Comparison of ENCODE assay signal across 8 cellular contexts in the genomic region with DNA sequence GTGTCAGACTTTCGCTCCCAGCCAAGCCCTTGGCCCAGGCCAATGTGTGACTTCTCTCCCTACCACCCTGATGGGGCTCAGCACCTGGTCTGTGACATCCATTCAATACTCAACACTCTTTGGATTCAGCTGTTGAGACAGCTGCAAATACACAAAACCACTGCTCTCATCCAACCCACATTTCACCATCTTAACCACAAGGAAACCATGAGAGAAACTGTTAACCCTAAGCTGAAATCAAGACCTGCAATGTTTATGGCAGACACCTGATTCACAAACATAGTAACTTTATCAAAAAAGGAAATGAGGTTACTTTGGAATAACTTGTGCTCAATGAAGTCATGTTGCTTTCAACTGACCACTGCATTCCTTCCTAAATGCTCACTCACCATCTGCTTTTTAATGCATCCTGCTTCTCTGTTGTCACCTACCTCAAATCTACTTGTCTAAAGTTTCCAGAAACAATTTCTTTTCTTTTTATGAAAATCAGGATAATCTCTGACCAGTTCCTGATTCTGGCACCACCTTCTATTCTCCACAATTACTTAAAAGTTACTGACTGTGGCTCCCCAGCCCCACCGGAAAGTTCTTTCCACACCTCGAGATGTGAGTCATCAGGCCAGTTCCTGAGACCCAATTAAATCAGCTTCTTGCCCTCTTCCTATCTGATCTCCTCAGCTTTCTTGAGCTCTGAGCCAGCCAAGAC.
DNase-seq lines count a peak whose midpoint lies in the region; ATAC-seq and TF ChIP-seq lines count a peak whose summit lies in the region.

No MANE protein-coding gene starts in this region.

- H3K4me3 ChIP-seq in SK-N-SH (ENCODE audit: low read depth in 2 of 2, low read length in 1 of 2), result no peak overlapping the region
- no peak overlapping the region for H3K4me3 ChIP-seq in colonic mucosa

- no peak overlapping the region for H2AFZ ChIP-seq in SK-N-SH (ENCODE audit: low read depth)

- peak overlapping the region; percentile 35 to 65; a peak in 3 of 4 replicates for H3K27ac ChIP-seq in SK-N-SH (ENCODE audit: low read depth in 2 of 2, low read length in 1 of 2)
- no peak overlapping the region for H3K27ac ChIP-seq in colonic mucosa

- DNase-seq in GM03348 (ENCODE audit: low spot score) (peak; percentile 72), SK-N-SH (no peak), hepatic stellate cell (ENCODE audit: low spot score) (peak; percentile 67), colonic mucosa (no peak), DMS 273 treated with DMSO at 0.1 percent for 48 hours (lab: John Stamatoyannopoulos, UW) (no peak)

- TF ChIP-seq CTCF in SK-N-SH (IDR thresholded peaks at IDR 0.05) (no peak), colonic mucosa (IDR thresholded peaks at IDR 0.05) (no peak)

- H3K9me3 ChIP-seq in SK-N-SH (no peaks in the 10 kb centered on the region), colonic mucosa (no peaks in the 10 kb centered on the region)

- H3K27me3 ChIP-seq in SK-N-SH (ENCODE audit: insufficient read depth), result no peaks in the 10 kb centered on the region
- H3K27me3 ChIP-seq in colonic mucosa, result peaks cover 19% of the 10 kb centered on the region

- TF ChIP-seq EP300 in SK-N-SH (IDR thresholded peaks at IDR 0.05; ENCODE audit: borderline replicate concordance in 1 of 2, low read depth in 1 of 2, low read length in 1 of 2), result peak in 1 of 2 experiments; percentile 93; a peak in 2 of 4 replicates

- no peaks in the 10 kb centered on the region for H3K79me2 ChIP-seq in SK-N-SH (ENCODE audit: insufficient read depth)

- peak overlapping the region; percentile 6; the same call in 1 of the 2 replicates for H3K9ac ChIP-seq in SK-N-SH
- no peak overlapping the region for H3K9ac ChIP-seq in colonic mucosa (ENCODE audit: low read depth in 2 of 2, low read length in 2 of 2)

- peaks cover 13% of the 10 kb centered on the region for H3F3A ChIP-seq in SK-N-SH (replicated peaks; ENCODE audit: insufficient read depth)

- WGBS in SK-N-SH (ENCODE audit: low lambda C conversion rate), result 8% methylated on average over 3 of the region's 3 CpGs

- POLR2A ChIA-PET in SK-N-SH (lab: Yijun Ruan, JAX), result no interaction called here

- H3K4me1 ChIP-seq in SK-N-SH (ENCODE audit: control insufficient read depth in 1 of 2, insufficient read depth in 2 of 2, low read depth in 1 of 2, low read length in 1 of 2), result peaks cover 8 to 28% of the 10 kb centered on the region in 2 experiments; a peak in 3 of 4 replicates
- H3K4me1 ChIP-seq in colonic mucosa, result no peaks in the 10 kb centered on the region

- CTCF ChIA-PET in SK-N-SH (lab: Yijun Ruan, JAX), result interaction anchor here (4.6 kb wide), 1 partner anchor 89 kb away, joined by 22 read pairs; a partner anchor contains a TSS

- no peak for TF ChIP-seq RAD21 in SK-N-SH (IDR thresholded peaks at IDR 0.05; ENCODE audit: low read length)

- peak overlapping the region; percentile 61 for H3K4me2 ChIP-seq in SK-N-SH

- H3K36me3 ChIP-seq in SK-N-SH (replicated peaks in 1 of 2; ENCODE audit: control insufficient read depth in 1 of 2, insufficient read depth in 2 of 2, low read length in 1 of 2), result no peaks in the 10 kb centered on the region
- no peaks in the 10 kb centered on the region for H3K36me3 ChIP-seq in colonic mucosa

- H4K20me1 ChIP-seq in SK-N-SH (ENCODE audit: insufficient read depth), result no peaks in the 10 kb centered on the region

- intact Hi-C loops in colonic mucosa (cut with DNase I), result no loop called here

- ATAC-seq in HG02763 (IDR thresholded peaks at IDR 0.05; ENCODE audit: unreplicated experiment) (peak; percentile 44), GM19035 (IDR thresholded peaks at IDR 0.05; ENCODE audit: unreplicated experiment) (no peak), GM21515 (IDR thresholded peaks at IDR 0.05; ENCODE audit: unreplicated experiment) (no peak)

- H3K9me2 ChIP-seq in SK-N-SH, result no peaks in the 10 kb centered on the region

TF ChIP-seq in SK-N-SH, 30 proteins besides CTCF, POLR2A, EP300 and RAD21 (continues in another document):
- TF ChIP-seq SMC3 (IDR thresholded peaks at IDR 0.05; ENCODE audit: low read depth, low read length) (no peak), RXRA (IDR thresholded peaks at IDR 0.05; ENCODE audit: borderline replicate concordance, low read depth) (peak; percentile 68; the same call in 1 of the 2 replicates), POLR2AphosphoS5 (IDR thresholded peaks at IDR 0.05; ENCODE audit: low read depth, low read length) (peak; percentile 57; the same call in 1 of the 2 replicates), RCOR1 (IDR thresholded peaks at IDR 0.05; ENCODE audit: low read length) (no peak), RFX5 (IDR thresholded peaks at IDR 0.05; ENCODE audit: low read length) (no peak), TCF12 (IDR thresholded peaks at IDR 0.05) (peak; percentile 98), FOXM1 (IDR thresholded peaks at IDR 0.05; ENCODE audit: low read depth) (peak; percentile 70; the same call in 1 of the 2 replicates), FOXJ3 (CRISPR knock-in tag; IDR thresholded peaks at IDR 0.05) (no peak), YY1 (IDR thresholded peaks at IDR 0.05; ENCODE audit: low read depth) (no peak), TEAD4 (IDR thresholded peaks at IDR 0.05; ENCODE audit: borderline replicate concordance, insufficient read depth) (peak; percentile 88), SIN3A (IDR thresholded peaks at IDR 0.05; ENCODE audit: borderline replicate concordance, low read depth, low read length) (no peak), MXI1 (IDR thresholded peaks at IDR 0.05; ENCODE audit: low read depth, low read length) (no peak), GABPA (IDR thresholded peaks at IDR 0.05; ENCODE audit: low read depth) (no peak), GATA2 (CRISPR knock-in tag; IDR thresholded peaks at IDR 0.05) (no peak), CHD2 (IDR thresholded peaks at IDR 0.05; ENCODE audit: low read length, partially characterized antibody) (no peak), JUND (IDR thresholded peaks at IDR 0.05) (peak; percentile 64), TAF1 (IDR thresholded peaks at IDR 0.05; ENCODE audit: borderline replicate concordance, low read depth, low read length) (no peak), MEF2A (IDR thresholded peaks at IDR 0.05; ENCODE audit: borderline replicate concordance, low read depth) (peak; percentile 67)
- TF ChIP-seq, protein P1, sequence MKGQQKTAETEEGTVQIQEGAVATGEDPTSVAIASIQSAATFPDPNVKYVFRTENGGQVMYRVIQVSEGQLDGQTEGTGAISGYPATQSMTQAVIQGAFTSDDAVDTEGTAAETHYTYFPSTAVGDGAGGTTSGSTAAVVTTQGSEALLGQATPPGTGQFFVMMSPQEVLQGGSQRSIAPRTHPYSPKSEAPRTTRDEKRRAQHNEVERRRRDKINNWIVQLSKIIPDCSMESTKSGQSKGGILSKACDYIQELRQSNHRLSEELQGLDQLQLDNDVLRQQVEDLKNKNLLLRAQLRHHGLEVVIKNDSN (IDR thresholded peaks at IDR 0.05; ENCODE audit: borderline replicate concordance, low read depth), result no peak
- TF ChIP-seq, protein P2, sequence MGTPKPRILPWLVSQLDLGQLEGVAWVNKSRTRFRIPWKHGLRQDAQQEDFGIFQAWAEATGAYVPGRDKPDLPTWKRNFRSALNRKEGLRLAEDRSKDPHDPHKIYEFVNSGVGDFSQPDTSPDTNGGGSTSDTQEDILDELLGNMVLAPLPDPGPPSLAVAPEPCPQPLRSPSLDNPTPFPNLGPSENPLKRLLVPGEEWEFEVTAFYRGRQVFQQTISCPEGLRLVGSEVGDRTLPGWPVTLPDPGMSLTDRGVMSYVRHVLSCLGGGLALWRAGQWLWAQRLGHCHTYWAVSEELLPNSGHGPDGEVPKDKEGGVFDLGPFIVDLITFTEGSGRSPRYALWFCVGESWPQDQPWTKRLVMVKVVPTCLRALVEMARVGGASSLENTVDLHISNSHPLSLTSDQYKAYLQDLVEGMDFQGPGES (IDR thresholded peaks at IDR 0.05; ENCODE audit: low read depth, low read length), result no peak
- TF ChIP-seq, protein P3, sequence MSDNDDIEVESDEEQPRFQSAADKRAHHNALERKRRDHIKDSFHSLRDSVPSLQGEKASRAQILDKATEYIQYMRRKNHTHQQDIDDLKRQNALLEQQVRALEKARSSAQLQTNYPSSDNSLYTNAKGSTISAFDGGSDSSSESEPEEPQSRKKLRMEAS (IDR thresholded peaks at IDR 0.05; ENCODE audit: low read depth), result peak; percentile 69
- TF ChIP-seq, protein P4, sequence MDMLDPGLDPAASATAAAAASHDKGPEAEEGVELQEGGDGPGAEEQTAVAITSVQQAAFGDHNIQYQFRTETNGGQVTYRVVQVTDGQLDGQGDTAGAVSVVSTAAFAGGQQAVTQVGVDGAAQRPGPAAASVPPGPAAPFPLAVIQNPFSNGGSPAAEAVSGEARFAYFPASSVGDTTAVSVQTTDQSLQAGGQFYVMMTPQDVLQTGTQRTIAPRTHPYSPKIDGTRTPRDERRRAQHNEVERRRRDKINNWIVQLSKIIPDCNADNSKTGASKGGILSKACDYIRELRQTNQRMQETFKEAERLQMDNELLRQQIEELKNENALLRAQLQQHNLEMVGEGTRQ (IDR thresholded peaks at IDR 0.05; ENCODE audit: borderline replicate concordance, low read depth, low read length), result no peak
- TF ChIP-seq, protein P5, sequence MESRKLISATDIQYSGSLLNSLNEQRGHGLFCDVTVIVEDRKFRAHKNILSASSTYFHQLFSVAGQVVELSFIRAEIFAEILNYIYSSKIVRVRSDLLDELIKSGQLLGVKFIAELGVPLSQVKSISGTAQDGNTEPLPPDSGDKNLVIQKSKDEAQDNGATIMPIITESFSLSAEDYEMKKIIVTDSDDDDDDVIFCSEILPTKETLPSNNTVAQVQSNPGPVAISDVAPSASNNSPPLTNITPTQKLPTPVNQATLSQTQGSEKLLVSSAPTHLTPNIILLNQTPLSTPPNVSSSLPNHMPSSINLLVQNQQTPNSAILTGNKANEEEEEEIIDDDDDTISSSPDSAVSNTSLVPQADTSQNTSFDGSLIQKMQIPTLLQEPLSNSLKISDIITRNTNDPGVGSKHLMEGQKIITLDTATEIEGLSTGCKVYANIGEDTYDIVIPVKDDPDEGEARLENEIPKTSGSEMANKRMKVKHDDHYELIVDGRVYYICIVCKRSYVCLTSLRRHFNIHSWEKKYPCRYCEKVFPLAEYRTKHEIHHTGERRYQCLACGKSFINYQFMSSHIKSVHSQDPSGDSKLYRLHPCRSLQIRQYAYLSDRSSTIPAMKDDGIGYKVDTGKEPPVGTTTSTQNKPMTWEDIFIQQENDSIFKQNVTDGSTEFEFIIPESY (IDR thresholded peaks at IDR 0.05; ENCODE audit: borderline replicate concordance, low read depth), result peak; percentile 36; the same call in 1 of the 2 replicates

Comparison
In these comparisons a context has a peak if more than half of its experiments do, and no peak if none do; other contexts are left out.
1. DNase-seq: peak in GM03348 (single experiment) and hepatic stellate cell (single experiment); none in SK-N-SH (single experiment), colonic mucosa (single experiment) and DMS 273 treated with DMSO at 0.1 percent for 48 hours (single experiment).